In genomic region chr2:190649798-190650390, GRCh38 we compare ENCODE assay signal across 8 cellular contexts. TPM values are rescaled to one million over a fixed set of nuclear protein-coding genes. Genes with fewer than 3 reads are reported as not detected.
DNase-seq lines count a peak whose midpoint lies in the region; ATAC-seq, FAIRE-seq and TF ChIP-seq lines count a peak whose summit lies in the region.

No MANE protein-coding gene starts in this region.

- CTCF ChIA-PET in endothelial cell of umbilical vein (lab: Charles Lee) = interaction anchor here (1.0 to 3.5 kb wide), 4 partner anchors 13 to 130 kb away, joined by 3 to 19 read pairs (median 4); no protein-coding TSS in a partner anchor

- H3K4me1 Mint-ChIP-seq in naive thymus-derived CD8-positive, alpha-beta T cell = peaks cover 12 to 35% (median 30%) of the 10 kb centered on the region in 4 donors

- DNase-seq in COLO829 (ENCODE audit: low spot score) (peak; percentile 28), HFF-Myc (ENCODE audit: extremely low read depth, low read depth) (no peak), SKM-1 (lab: John Stamatoyannopoulos, UW; ENCODE audit: unreplicated experiment) (peak; percentile 42), endothelial cell of umbilical vein (ENCODE audit: low read depth, low spot score) (peak; percentile 60)
- DNase-seq in naive thymus-derived CD8-positive, alpha-beta T cell = peak in 1 of 10 donors; percentile 31
- no peak for DNase-seq in effector CD4-positive, alpha-beta T cell

- peak; percentile 62 for FAIRE-seq in endothelial cell of umbilical vein (lab: Jason Lieb, UNC)

- dilution Hi-C loops in endothelial cell of umbilical vein (cut with MboI; ENCODE audit: extremely low pct_ligation_motif_present, low sequenced_read_pairs) = no loop called here

- POLR2A ChIA-PET in endothelial cell of umbilical vein (lab: Charles Lee) = interaction anchor here (1.3 kb wide), 1 partner anchor 28 kb away, joined by 4 read pairs; no protein-coding TSS in a partner anchor
- POLR2A ChIA-PET in naive thymus-derived CD8-positive, alpha-beta T cell (lab: Charles Lee) = interaction anchor here (1.6 kb wide), 1 partner anchor 242 kb away, joined by 9 read pairs; the partner anchor contains the start of gene MFSD6

- peaks cover 50% of the 10 kb centered on the region for H3K79me2 ChIP-seq in endothelial cell of umbilical vein (ENCODE audit: control insufficient read depth, insufficient read depth, low read length)

- peaks cover 23% of the 10 kb centered on the region for H3K4me1 ChIP-seq in endothelial cell of umbilical vein (ENCODE audit: control insufficient read depth, extremely low read depth, insufficient read depth, low read length)

- H3K9me1 ChIP-seq in endothelial cell of umbilical vein (replicated peaks; ENCODE audit: control insufficient read depth, extremely low read depth, insufficient read depth, low read length) = no peaks in the 10 kb centered on the region

- intact Hi-C loops in endothelial cell of umbilical vein (cut with micrococcal nuclease) = loop anchor here (2.0 to 5.0 kb wide), 5 partner anchors 69 to 333 kb away; partner anchors contain the start of gene HIBCH

- BruUV-seq in endothelial cell of umbilical vein (replicated peaks; lab: Mats Ljungman, UMichigan) = TSS peak; percentile 42

- H3K27me3 Mint-ChIP-seq in naive thymus-derived CD8-positive, alpha-beta T cell = no peaks in the 10 kb centered on the region

- H3K27me3 ChIP-seq in endothelial cell of umbilical vein (ENCODE audit: control insufficient read depth in 2 of 2, insufficient read depth in 2 of 2, low read length in 2 of 2) = no peaks in the 10 kb centered on the region

- TF ChIP-seq POLR2A in endothelial cell of umbilical vein (IDR thresholded peaks at IDR 0.05; ENCODE audit: low read depth, low read length) = no peak

- H3K36me3 ChIP-seq in endothelial cell of umbilical vein (ENCODE audit: control insufficient read depth in 2 of 2, extremely low read depth in 1 of 2, insufficient read depth in 2 of 2, low read length in 2 of 2) = no peaks in the 10 kb centered on the region

- no peak for TF ChIP-seq CTCF in HFF-Myc (IDR thresholded peaks at IDR 0.05; ENCODE audit: low read depth, low read length, missing control alignments)
- no peak for TF ChIP-seq CTCF in endothelial cell of umbilical vein (IDR thresholded peaks at IDR 0.05; ENCODE audit: extremely low read depth in 1 of 2, insufficient read depth in 1 of 2, low read depth in 1 of 2, low read length in 2 of 2)

- H3K27ac ChIP-seq in endothelial cell of umbilical vein (ENCODE audit: insufficient read depth, low read depth, low read length) = peak overlapping the region; percentile 84

- peak overlapping the region; percentile 89 to 97 (median 94) for H3K4me3 Mint-ChIP-seq in naive thymus-derived CD8-positive, alpha-beta T cell

- peak overlapping the region; percentile 78 for H3K4me2 ChIP-seq in endothelial cell of umbilical vein (ENCODE audit: insufficient read depth, low read length)

- ATAC-seq in naive thymus-derived CD8-positive, alpha-beta T cell = no peak
- ATAC-seq in GM18498 (IDR thresholded peaks at IDR 0.05; ENCODE audit: unreplicated experiment) (no peak), GM21390 (IDR thresholded peaks at IDR 0.05; ENCODE audit: unreplicated experiment) (no peak)

- peak overlapping the region; percentile 75 for H3K4me3 ChIP-seq in HFF-Myc (replicated peaks; ENCODE audit: low read depth, low read length)
- peak overlapping the region; percentile 65 to 91 (median 72) for H3K4me3 ChIP-seq in endothelial cell of umbilical vein (replicated peaks in 1 of 3; ENCODE audit: insufficient read depth in 1 of 3, low read depth in 1 of 3, low read length in 3 of 3)

- peak overlapping the region; percentile 85 to 98 (median 94) for H3K27ac Mint-ChIP-seq in naive thymus-derived CD8-positive, alpha-beta T cell

- peak overlapping the region; percentile 98 for H2AFZ ChIP-seq in endothelial cell of umbilical vein (ENCODE audit: low read depth, low read length)

- H4K20me1 ChIP-seq in endothelial cell of umbilical vein (replicated peaks; ENCODE audit: control insufficient read depth, extremely low read depth, insufficient read depth, low read length) = peaks cover 3% of the 10 kb centered on the region

- no peaks in the 10 kb centered on the region for H3K9me3 Mint-ChIP-seq in naive thymus-derived CD8-positive, alpha-beta T cell

- no peaks in the 10 kb centered on the region for H3K9me3 ChIP-seq in endothelial cell of umbilical vein (replicated peaks; ENCODE audit: control insufficient read depth, insufficient read depth, low read length)

- peak overlapping the region; percentile 85 for H3K9ac ChIP-seq in endothelial cell of umbilical vein (replicated peaks; ENCODE audit: extremely low read depth, insufficient read depth, low read length)

- H3K36me3 Mint-ChIP-seq in naive thymus-derived CD8-positive, alpha-beta T cell = no peaks in the 10 kb centered on the region

TF ChIP-seq in endothelial cell of umbilical vein, 7 proteins besides CTCF, POLR2A, EP300 and RAD21:
- TF ChIP-seq JUN (IDR thresholded peaks at IDR 0.05; ENCODE audit: borderline replicate concordance, insufficient read depth, insufficient read length, low read depth) (no peak), MAX (IDR thresholded peaks at IDR 0.05; ENCODE audit: insufficient read depth, insufficient read length) (no peak), POLR2AphosphoS5 (IDR thresholded peaks at IDR 0.05; ENCODE audit: insufficient read depth, low read depth, low read length) (no peak), MYC (IDR thresholded peaks at IDR 0.05; ENCODE audit: low read depth, low read length) (no peak)

RNA-seq across cellular contexts. Expression of gene NAB1, which starts 1.0 kb away (rescaled TPM):
- total RNA-seq in endothelial cell of umbilical vein = 25.2 and 36.1 TPM in 2 replicates
- 7.2 and 7.5 TPM in 2 replicates for polyA plus RNA-seq in endothelial cell of umbilical vein
- 10.1 and 11.8 TPM in 2 replicates for polyA plus RNA-seq in endothelial cell of umbilical vein (2011; cell fraction: cytosol; rRNA removed)
- polyA plus RNA-seq in endothelial cell of umbilical vein (2011; cell fraction: nucleus; rRNA removed) = 64.7 and 67.8 TPM in 2 replicates
- polyA plus RNA-seq in endothelial cell of umbilical vein (2012) = 17.6 and 21.5 TPM in 2 replicates
- 20.2 and 26.9 TPM in 2 replicates for polyA minus RNA-seq in endothelial cell of umbilical vein
- polyA minus RNA-seq in endothelial cell of umbilical vein (2011; cell fraction: cytosol; rRNA and poly(A)+ RNA removed) = 30.9 TPM
- polyA minus RNA-seq in endothelial cell of umbilical vein (2011; cell fraction: nucleus; rRNA and poly(A)+ RNA removed) = 14.1 and 18.6 TPM in 2 replicates
- total RNA-seq in naive thymus-derived CD8-positive, alpha-beta T cell = 10 to 100 TPM; 20.1 to 24.3 TPM
- polyA plus RNA-seq in naive thymus-derived CD8-positive, alpha-beta T cell = 1 to 10 TPM; 2.7 to 4.3 (median 3.7) TPM

Comparison
In these comparisons a context has a peak if more than half of its experiments do, and no peak if none do; other contexts are left out.
1. DNase-seq: peak in COLO829 (single experiment), SKM-1 (single experiment) and endothelial cell of umbilical vein (single experiment); none in HFF-Myc (single experiment) and effector CD4-positive, alpha-beta T cell (single experiment).